ENCODE assay signal across 19 cellular contexts in the genomic region with DNA sequence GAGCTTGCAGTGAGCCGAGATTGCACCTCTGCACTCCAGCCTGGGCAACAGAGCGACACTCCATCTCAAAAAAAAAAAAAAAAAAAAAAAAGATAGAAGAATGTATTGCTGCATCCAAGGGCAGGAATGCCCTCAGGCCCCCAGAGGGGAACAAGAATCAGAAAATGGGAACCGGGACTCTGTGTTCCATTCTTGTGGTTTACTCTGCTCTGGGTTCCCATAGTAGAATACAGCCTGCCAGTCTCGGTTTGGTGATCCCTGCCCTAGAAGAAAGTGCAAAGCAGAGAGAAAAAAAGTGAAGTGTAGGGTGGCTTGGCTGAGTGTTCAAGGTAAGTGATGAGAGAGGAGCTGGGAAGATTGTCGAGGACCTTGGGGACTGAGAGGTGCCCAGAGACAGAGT.
"Had no signal": no experiment of that assay in that cellular context is flagged by ENCODE, and none has a peak within 500 bp of the region (broad histone marks: within the 10 kb centered on the region; RNA-seq: fewer than 3 reads in every experiment).

No MANE protein-coding gene starts in this region.

- H3K27ac Mint-ChIP-seq: activated CD4-positive, alpha-beta memory T cell treated with anti-CD3 and anti-CD28 coated beads for 36 hours; activated CD4-positive, alpha-beta T cell treated with anti-CD3 and anti-CD28 coated beads for 36 hours; activated CD8-positive, alpha-beta memory T cell treated with anti-CD3 and anti-CD28 coated beads, Interleukin-2, amount 10 ng/mL, durations not matched to agents 7 days and 5 days; activated naive CD4-positive, alpha-beta T cell treated with anti-CD3 and anti-CD28 coated beads for 36 hours; activated T-helper 2 cell treated with anti-CD3 and anti-CD28 coated beads, Interferon-gamma antibody, Interleukin-2, Interleukin-4, amounts not matched to agents 10 μg/mL and 5 μg/mL and 100 μg/mL, durations not matched to agents 14 hours and 24 hours and 36 hours; brain; T-helper 2 cell treated with Interferon-gamma antibody and Interleukin-4, amounts not matched to agents 5 μg/mL and 100 μg/mL, for 36 hours; WTC11 had no signal

- H3K4me3 Mint-ChIP-seq: activated CD4-positive, alpha-beta memory T cell treated with anti-CD3 and anti-CD28 coated beads for 36 hours; activated CD4-positive, alpha-beta T cell treated with anti-CD3 and anti-CD28 coated beads for 36 hours; activated CD8-positive, alpha-beta memory T cell treated with anti-CD3 and anti-CD28 coated beads, Interleukin-2, amount 10 ng/mL, durations not matched to agents 7 days and 5 days; activated naive CD4-positive, alpha-beta T cell treated with anti-CD3 and anti-CD28 coated beads for 36 hours; brain; central memory CD8-positive, alpha-beta T cell; T-helper 2 cell treated with Interferon-gamma antibody and Interleukin-4, amounts not matched to agents 5 μg/mL and 100 μg/mL, for 36 hours; WTC11 had no signal

- H3K9me3 Mint-ChIP-seq: activated CD4-positive, alpha-beta memory T cell treated with anti-CD3 and anti-CD28 coated beads for 36 hours; activated naive CD4-positive, alpha-beta T cell treated with anti-CD3 and anti-CD28 coated beads for 36 hours; activated T-helper 2 cell treated with anti-CD3 and anti-CD28 coated beads, Interferon-gamma antibody, Interleukin-2, Interleukin-4, amounts not matched to agents 10 μg/mL and 5 μg/mL and 100 μg/mL, durations not matched to agents 14 hours and 24 hours and 36 hours; brain; central memory CD8-positive, alpha-beta T cell; T-helper 2 cell treated with Interferon-gamma antibody and Interleukin-4, amounts not matched to agents 5 μg/mL and 100 μg/mL, for 36 hours; WTC11 had no signal

- H3K4me1 Mint-ChIP-seq: activated CD4-positive, alpha-beta T cell treated with anti-CD3 and anti-CD28 coated beads for 36 hours; activated CD8-positive, alpha-beta memory T cell treated with anti-CD3 and anti-CD28 coated beads, Interleukin-2, amount 10 ng/mL, durations not matched to agents 7 days and 5 days; brain; central memory CD8-positive, alpha-beta T cell had no signal

- H3K36me3 Mint-ChIP-seq: activated CD4-positive, alpha-beta memory T cell treated with anti-CD3 and anti-CD28 coated beads for 36 hours; activated CD8-positive, alpha-beta memory T cell treated with anti-CD3 and anti-CD28 coated beads, Interleukin-2, amount 10 ng/mL, durations not matched to agents 7 days and 5 days; WTC11 had no signal

- DNase-seq: activated CD4-positive, alpha-beta memory T cell treated with anti-CD3 and anti-CD28 coated beads for 36 hours; activated CD4-positive, alpha-beta T cell treated with anti-CD3 and anti-CD28 coated beads for 36 hours; activated CD8-positive, alpha-beta memory T cell treated with anti-CD3 and anti-CD28 coated beads, Interleukin-2, amount 10 ng/mL, durations not matched to agents 7 days and 5 days; activated naive CD4-positive, alpha-beta T cell treated with anti-CD3 and anti-CD28 coated beads for 36 hours; anterior cingulate cortex; erythroblast; foreskin melanocyte; glutamatergic neuron; left lung; mammary epithelial cell; psoas muscle; right cardiac atrium; stimulated activated naive CD4-positive, alpha-beta T cell; thyroid gland had no signal

- ATAC-seq: activated CD4-positive, alpha-beta T cell treated with anti-CD3 and anti-CD28 coated beads for 36 hours; activated CD8-positive, alpha-beta memory T cell treated with anti-CD3 and anti-CD28 coated beads, Interleukin-2, amount 10 ng/mL, durations not matched to agents 7 days and 5 days; left lung; psoas muscle; WTC11 had no signal
